In the genomic region with DNA sequence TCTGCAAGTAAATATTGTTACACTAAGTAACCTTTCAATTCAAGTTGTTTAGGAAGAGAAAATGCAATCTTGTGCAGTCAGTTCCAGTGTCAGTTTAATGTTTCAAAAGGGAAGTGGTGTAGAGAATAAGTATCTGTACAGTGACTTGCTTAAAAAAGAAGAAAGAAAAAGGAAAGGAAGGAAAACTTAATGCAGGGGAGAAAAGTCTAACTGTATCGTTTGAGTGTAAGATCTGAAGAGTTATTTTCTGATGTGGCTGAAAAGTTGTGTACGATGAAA, we compare ENCODE assay signal across 17 cellular contexts. TPM values are rescaled to one million over a fixed set of nuclear protein-coding genes. Genes with fewer than 3 reads are reported as not detected.
A peak's percentile ranks its signal among the peaks of the same experiment; 100 is the strongest.
DNase-seq lines count a peak whose midpoint lies in the region; ATAC-seq and TF ChIP-seq lines count a peak whose summit lies in the region.
"Had no signal": no experiment of that assay in that cellular context is flagged by ENCODE, and none has a peak within 500 bp of the region (broad histone marks: within the 10 kb centered on the region; RNA-seq: fewer than 3 reads in every experiment).

No MANE protein-coding gene starts in this region.

- intact Hi-C loops in esophagus squamous epithelium (cut with DNase I) (no loop called here), transverse colon (cut with DNase I; ENCODE audit: low total_unique reads) (no loop called here)

- H3K27me3 ChIP-seq in OCI-LY3 (ENCODE audit: low read depth, low read length) (no peaks in the 10 kb centered on the region), esophagus squamous epithelium (no peaks in the 10 kb centered on the region), transverse colon (no peaks in the 10 kb centered on the region)
- H3K27me3 ChIP-seq: BLaER1 had no signal

- WGBS in esophagus squamous epithelium, 2 donors: 24 to 27% methylated on average over 2 of the region's 2 CpGs
- WGBS in transverse colon (ENCODE audit: low coverage in 1 of 2), 2 donors: 32 to 42% methylated on average over 2 of the region's 2 CpGs

- H4K20me1 ChIP-seq in OCI-LY3 (ENCODE audit: insufficient read depth, low read length): no peaks in the 10 kb centered on the region
- H4K20me1 ChIP-seq: BLaER1 had no signal

- H3K27me3 Mint-ChIP-seq in stimulated activated naive CD8-positive, alpha-beta T cell treated with anti-CD3 and anti-CD28 coated beads, Interleukin-15, amount 100 ng/mL, for 72 hours: no peaks in the 10 kb centered on the region

- no peak overlapping the region for H3K4me3 Mint-ChIP-seq in stimulated activated naive CD8-positive, alpha-beta T cell treated with anti-CD3 and anti-CD28 coated beads, Interleukin-15, amount 100 ng/mL, for 72 hours
- H3K4me3 Mint-ChIP-seq: CD8-positive, alpha-beta T cell; GM23338 had no signal

- H3K9me3 Mint-ChIP-seq in stimulated activated naive CD8-positive, alpha-beta T cell treated with anti-CD3 and anti-CD28 coated beads, Interleukin-15, amount 100 ng/mL, for 72 hours: no peaks in the 10 kb centered on the region
- H3K9me3 Mint-ChIP-seq: CD8-positive, alpha-beta T cell; GM23338 had no signal

- in situ Hi-C loops in transverse colon (cut with MboI; ENCODE audit: low pct_ligation_motif_present in 1 of 4, low pct_unique_long_range_greater_than_20kb in 1 of 4, low sequenced_read_pairs in 3 of 4): loop anchor here in 1 of 4 donors (25.0 kb wide), 1 partner anchor 336 kb away; no protein-coding TSS in a partner anchor

- H3K36me3 ChIP-seq in OCI-LY3 (replicated peaks; ENCODE audit: low read depth, low read length) (no peaks in the 10 kb centered on the region), esophagus squamous epithelium (no peaks in the 10 kb centered on the region), transverse colon (no peaks in the 10 kb centered on the region)
- H3K36me3 ChIP-seq: BLaER1 had no signal

- TF ChIP-seq CTCF in OCI-LY3 (IDR thresholded peaks at IDR 0.05; ENCODE audit: low read depth, low read length) (no peak), esophagus squamous epithelium (IDR thresholded peaks at IDR 0.05) (no peak), transverse colon (IDR thresholded peaks at IDR 0.05) (no peak)

- H3K4me3 ChIP-seq in OCI-LY3 (ENCODE audit: low read length) (no peak overlapping the region), esophagus squamous epithelium (peak overlapping the region in 3 of 4 donors; percentile 8 to 27 (median 27)), transverse colon (no peak overlapping the region)
- H3K4me3 ChIP-seq: BLaER1, GM23338 had no signal

- H3K79me2 ChIP-seq in OCI-LY3 (ENCODE audit: low read length): no peaks in the 10 kb centered on the region

- no peak overlapping the region for H2AFZ ChIP-seq in OCI-LY3 (ENCODE audit: low read depth, low read length)
- H2AFZ ChIP-seq: GM23338 had no signal

- ATAC-seq in stimulated activated naive CD8-positive, alpha-beta T cell treated with anti-CD3 and anti-CD28 coated beads, Interleukin-15, amount 100 ng/mL, for 72 hours: no peak
- ATAC-seq: CD8-positive, alpha-beta T cell had no signal

- TF ChIP-seq EP300 in transverse colon (IDR thresholded peaks at IDR 0.05; ENCODE audit: low read depth): no peak

- H3K9me3 ChIP-seq in OCI-LY3 (ENCODE audit: insufficient read depth, low read length) (no peaks in the 10 kb centered on the region), esophagus squamous epithelium (no peaks in the 10 kb centered on the region), transverse colon (no peaks in the 10 kb centered on the region)
- H3K9me3 ChIP-seq: BLaER1 had no signal

- DNase-seq in SKM-1 treated with dmso at 0.1 percent for 144 hours (lab: John Stamatoyannopoulos, UW; ENCODE audit: unreplicated experiment) (peak; percentile 10), SKM-1 (lab: John Stamatoyannopoulos, UW; ENCODE audit: unreplicated experiment) (no peak), esophagus squamous epithelium (lab: John Stamatoyannopoulos, UW) (no peak), transverse colon (no peak), LoVo (ENCODE audit: low spot score) (no peak), epidermal melanocyte (ENCODE audit: insufficient read length, low spot score) (no peak)
- DNase-seq in stimulated activated naive CD8-positive, alpha-beta T cell treated with anti-CD3 and anti-CD28 coated beads, Interleukin-15, amount 100 ng/mL, for 72 hours: no peak
- DNase-seq: CD8-positive, alpha-beta T cell; DMS79 treated with DMSO at 0.1 percent for 48 hours; NCI-H1092 treated with DMSO at 0.1 percent for 48 hours; NCI-H1694; NCI-H2227 treated with DMSO at 0.1 percent for 48 hours; NCI-H524 treated with DMSO at 0.1 percent for 48 hours had no signal

- H3K27ac ChIP-seq in OCI-LY3 (ENCODE audit: low read length) (no peak overlapping the region), esophagus squamous epithelium (peak overlapping the region; percentile 45 to 92 (median 76)), transverse colon (peak overlapping the region; percentile 8 to 48 (median 41))
- H3K27ac ChIP-seq: BLaER1 had no signal

- peaks cover 13% of the 10 kb centered on the region for H3K4me1 ChIP-seq in OCI-LY3 (ENCODE audit: low read length)
- peaks cover 0 to 75% (median 3%) of the 10 kb centered on the region in 3 donors for H3K4me1 ChIP-seq in esophagus squamous epithelium
- H3K4me1 ChIP-seq in transverse colon: peaks cover 0 to 43% (median 18%) of the 10 kb centered on the region in 4 donors
- H3K4me1 ChIP-seq: BLaER1 had no signal

- TF ChIP-seq POLR2A in esophagus squamous epithelium (IDR thresholded peaks at IDR 0.05) (no peak), transverse colon (IDR thresholded peaks at IDR 0.05) (no peak)

- H3K4me2 ChIP-seq in OCI-LY3 (ENCODE audit: low read length): peak overlapping the region; percentile 6; the same call in 1 of the 2 replicates
- H3K4me2 ChIP-seq: BLaER1, GM23338 had no signal

- H3K27ac Mint-ChIP-seq in stimulated activated naive CD8-positive, alpha-beta T cell treated with anti-CD3 and anti-CD28 coated beads, Interleukin-15, amount 100 ng/mL, for 72 hours: no peak overlapping the region
- H3K27ac Mint-ChIP-seq: CD8-positive, alpha-beta T cell; GM23338 had no signal

- H3K4me1 Mint-ChIP-seq in stimulated activated naive CD8-positive, alpha-beta T cell treated with anti-CD3 and anti-CD28 coated beads, Interleukin-15, amount 100 ng/mL, for 72 hours: no peaks in the 10 kb centered on the region

- H3K9ac ChIP-seq in OCI-LY3 (ENCODE audit: low read length): no peak overlapping the region
- H3K9ac ChIP-seq: BLaER1 had no signal

RNA-seq across cellular contexts. Expression of gene FOXP2, which starts 8.5 kb away (rescaled TPM):
- total RNA-seq in esophagus squamous epithelium (10 to 100 TPM in 1 of 4 donors, 1 to 10 TPM in 3; 5.6 to 22.1 (median 6.7) TPM), transverse colon (100 to 1,000 TPM in 1 of 4 donors, 10 to 100 TPM in 3; 20.5 to 102 (median 34.0) TPM)
- total RNA-seq: CD8-positive, alpha-beta T cell; G401 had no signal

Comparison
In these comparisons a context has a peak if more than half of its experiments do, and no peak if none do; other contexts are left out.
1. H3K4me3 ChIP-seq: peak in esophagus squamous epithelium (3 of 4); none in OCI-LY3 (single experiment) and transverse colon (0 of 4).